Comparison of ENCODE assay signal across 8 cellular contexts in genomic region chr19:661427-662196, GRCh38. TPM values are rescaled to one million over a fixed set of nuclear protein-coding genes. Genes with fewer than 3 reads are reported as not detected.
DNase-seq lines count a peak whose midpoint lies in the region; ATAC-seq, FAIRE-seq and TF ChIP-seq lines count a peak whose summit lies in the region.

No MANE protein-coding gene starts in this region.

- peak overlapping the region; percentile 88 for H3K4me3 ChIP-seq in PC-3 (ENCODE audit: low read length)
- peak overlapping the region; percentile 84 for H3K4me3 ChIP-seq in iPS-18a (ENCODE audit: low read length)

- peak overlapping the region; percentile 99 for H3K4me2 ChIP-seq in PC-3 (ENCODE audit: low read length)

- no peaks in the 10 kb centered on the region for H3K9me2 ChIP-seq in PC-3 (replicated peaks; ENCODE audit: low read length)

- no peaks in the 10 kb centered on the region for H3K9me3 ChIP-seq in PC-3 (ENCODE audit: low read length)
- no peaks in the 10 kb centered on the region for H3K9me3 ChIP-seq in iPS-18a (ENCODE audit: control insufficient read depth, low read depth, low read length)

- H3K9me3 Mint-ChIP-seq in activated naive CD4-positive, alpha-beta T cell treated with anti-CD3 and anti-CD28 coated beads, Interleukin-2, amount 10 ng/mL, durations not matched to agents 7 days and 5 days: no peaks in the 10 kb centered on the region

- H4K20me1 ChIP-seq in PC-3 (ENCODE audit: low read length): peaks cover 44% of the 10 kb centered on the region

- no peak for FAIRE-seq in urothelium cell line (lab: Jason Lieb, UNC)

- peak; percentile 25 for ATAC-seq in GM18498 (IDR thresholded peaks at IDR 0.05; ENCODE audit: unreplicated experiment)
- peak; percentile 40 for ATAC-seq in PC-3
- no peak for ATAC-seq in HG03025 (IDR thresholded peaks at IDR 0.05; ENCODE audit: low FRiP score, unreplicated experiment)

- H3K4me1 Mint-ChIP-seq in activated naive CD4-positive, alpha-beta T cell treated with anti-CD3 and anti-CD28 coated beads, Interleukin-2, amount 10 ng/mL, durations not matched to agents 7 days and 5 days: peaks cover 44% of the 10 kb centered on the region

- peak overlapping the region; percentile 96 for H3K4me3 Mint-ChIP-seq in activated naive CD4-positive, alpha-beta T cell treated with anti-CD3 and anti-CD28 coated beads, Interleukin-2, amount 10 ng/mL, durations not matched to agents 7 days and 5 days

- intact Hi-C loops in PC-3 (cut with micrococcal nuclease): no loop called here

- CTCF ChIA-PET in PC-3 (lab: Charles Lee): no interaction called here
- CTCF ChIA-PET in activated naive CD4-positive, alpha-beta T cell treated with anti-CD3 and anti-CD28 coated beads, Interleukin-2, amount 10 ng/mL, durations not matched to agents 7 days and 5 days (lab: Charles Lee): interaction anchor here (0.6 kb wide), 1 partner anchor 44 kb away, joined by 3 read pairs; no protein-coding TSS in a partner anchor

- H3K9ac ChIP-seq in PC-3 (ENCODE audit: low read length): peak overlapping the region; percentile 99
- peak overlapping the region; percentile 84 for H3K9ac ChIP-seq in iPS-18a (ENCODE audit: low read length)

- H3K27ac ChIP-seq in PC-3 (ENCODE audit: low read length) (peak overlapping the region; percentile 70), iPS-18a (ENCODE audit: low read length) (no peak overlapping the region)

- DNase-seq in PC-3 (no peak), DMS114 treated with DMSO at 0.1 percent for 48 hours (lab: John Stamatoyannopoulos, UW; ENCODE audit: unreplicated experiment) (no peak), urothelium cell line (ENCODE audit: low spot score) (no peak)
- DNase-seq in activated naive CD4-positive, alpha-beta T cell treated with anti-CD3 and anti-CD28 coated beads, Interleukin-2, amount 10 ng/mL, durations not matched to agents 7 days and 5 days: peak; percentile 86
- peak; percentile 68 for DNase-seq in stimulated activated CD4-positive, alpha-beta T cell treated with anti-CD3 and anti-CD28 coated beads, Interleukin-4, amount 100 ng/mL, for 24 hours

- H3K27ac Mint-ChIP-seq in activated naive CD4-positive, alpha-beta T cell treated with anti-CD3 and anti-CD28 coated beads, Interleukin-2, amount 10 ng/mL, durations not matched to agents 7 days and 5 days: peak overlapping the region; percentile 98

- H2AFZ ChIP-seq in PC-3 (ENCODE audit: low read length): no peak overlapping the region

- no peaks in the 10 kb centered on the region for H3K36me3 ChIP-seq in PC-3 (ENCODE audit: low read depth, low read length)
- no peaks in the 10 kb centered on the region for H3K36me3 ChIP-seq in iPS-18a (ENCODE audit: control insufficient read depth, low read depth, low read length)

- H3K27me3 Mint-ChIP-seq in activated naive CD4-positive, alpha-beta T cell treated with anti-CD3 and anti-CD28 coated beads, Interleukin-2, amount 10 ng/mL, durations not matched to agents 7 days and 5 days: peaks cover 7% of the 10 kb centered on the region

- H3K4me1 ChIP-seq in PC-3 (ENCODE audit: insufficient read depth, low read length) (peaks cover 21% of the 10 kb centered on the region), iPS-18a (ENCODE audit: control insufficient read depth, low read depth, low read length) (no peaks in the 10 kb centered on the region)

- H3F3A ChIP-seq in PC-3 (ENCODE audit: low read length, unreplicated experiment): no peaks in the 10 kb centered on the region

- H3K27me3 ChIP-seq in PC-3 (ENCODE audit: low read length): no peaks in the 10 kb centered on the region
- H3K27me3 ChIP-seq in iPS-18a (ENCODE audit: control insufficient read depth, insufficient read depth, low read length): peaks cover 5% of the 10 kb centered on the region

- no peak for TF ChIP-seq CTCF in PC-3 (conservative IDR thresholded peaks at IDR 0.05; ENCODE audit: low read depth, low read length)

- TSS peak; percentile 55 for BruUV-seq in PC-3 (replicated peaks; lab: Mats Ljungman, UMichigan)

- H3K79me2 ChIP-seq in PC-3 (ENCODE audit: low read length): peaks cover 63% of the 10 kb centered on the region

- POLR2A ChIA-PET in PC-3 (lab: Charles Lee; ENCODE audit: unreplicated experiment): interaction anchor here (0.6 kb wide), 1 partner anchor 246 kb away, joined by 3 read pairs; no protein-coding TSS in a partner anchor

- H3K36me3 Mint-ChIP-seq in activated naive CD4-positive, alpha-beta T cell treated with anti-CD3 and anti-CD28 coated beads, Interleukin-2, amount 10 ng/mL, durations not matched to agents 7 days and 5 days: peaks cover 16% of the 10 kb centered on the region

RNA-seq across cellular contexts. Expression of gene RNF126, which starts 1.4 kb away (rescaled TPM):
- total RNA-seq in PC-3 (2014; rRNA removed): 86.4 and 89.2 TPM in 2 replicates

RNA-seq across cellular contexts. Expression of gene FSTL3, which starts 14.6 kb away (rescaled TPM):
- total RNA-seq in PC-3 (2014; rRNA removed): 49.9 and 53.3 TPM in 2 replicates

RNA-seq across cellular contexts. Expression of gene FGF22, which starts 21.9 kb away (rescaled TPM):
- 0.81 and 1.3 TPM in 2 replicates for total RNA-seq in PC-3 (2014; rRNA removed)

RNA-seq across cellular contexts. Expression of gene POLRMT, which starts 28.3 kb away (rescaled TPM):
- 60.5 and 80.6 TPM in 2 replicates for total RNA-seq in PC-3 (2014; rRNA removed)

RNA-seq across cellular contexts. Expression of gene PRSS57, which starts 33.6 kb away (rescaled TPM):
- not detected in 2 replicates for total RNA-seq in PC-3 (2014; rRNA removed)

Comparison
In these comparisons a context has a peak if more than half of its experiments do, and no peak if none do; other contexts are left out.
1. DNase-seq: peak in activated naive CD4-positive, alpha-beta T cell treated with anti-CD3 and anti-CD28 coated beads, Interleukin-2, amount 10 ng/mL, durations not matched to agents 7 days and 5 days (single experiment) and stimulated activated CD4-positive, alpha-beta T cell treated with anti-CD3 and anti-CD28 coated beads, Interleukin-4, amount 100 ng/mL, for 24 hours (single experiment); none in PC-3 (single experiment), DMS114 treated with DMSO at 0.1 percent for 48 hours (single experiment) and urothelium cell line (single experiment).